ENCODE assay signal across 28 cellular contexts in the genomic region with DNA sequence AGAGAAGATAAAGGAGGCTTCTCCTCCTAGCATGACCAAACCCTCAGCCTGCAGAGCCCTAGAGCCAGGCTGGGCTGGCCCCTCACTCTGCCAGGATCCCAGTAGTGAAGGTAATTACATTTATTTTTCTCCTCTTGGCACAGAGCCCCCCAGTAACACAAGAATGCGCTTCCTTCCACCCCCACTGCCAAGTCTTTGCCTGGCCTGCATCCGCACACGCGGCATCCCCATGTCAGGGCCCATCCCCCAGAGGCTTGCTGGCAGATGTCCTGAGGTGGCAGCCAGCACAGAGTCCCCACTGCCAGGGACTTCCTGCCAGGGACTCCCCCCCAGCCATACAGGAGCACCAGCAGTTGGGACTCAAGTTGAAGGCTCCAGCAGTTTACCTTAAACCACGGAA. TPM values are rescaled to one million over a fixed set of nuclear protein-coding genes. Genes with fewer than 3 reads are reported as not detected.
A peak's percentile ranks its signal among the peaks of the same experiment; 100 is the strongest.
DNase-seq lines count a peak whose midpoint lies in the region; ATAC-seq, FAIRE-seq and TF ChIP-seq lines count a peak whose summit lies in the region.
"Had no signal": no experiment of that assay in that cellular context is flagged by ENCODE, and none has a peak within 500 bp of the region (broad histone marks: within the 10 kb centered on the region; RNA-seq: fewer than 3 reads in every experiment).

No MANE protein-coding gene starts in this region.

- no peak for ATAC-seq in HG03196 (IDR thresholded peaks at IDR 0.05; ENCODE audit: unreplicated experiment)
- no peak for ATAC-seq in activated CD4-positive, CD25-positive, alpha-beta regulatory T cell treated with anti-CD3 and anti-CD28 coated beads, Interleukin-2, amount 50 U/mL, for 24 hours
- ATAC-seq: activated CD8-positive, alpha-beta T cell treated with anti-CD3 and anti-CD28 coated beads for 36 hours; foreskin keratinocyte; K562; Right ventricle myocardium inferior had no signal

- DNase-seq in DMS 273 (lab: John Stamatoyannopoulos, UW; ENCODE audit: unreplicated experiment) = peak; percentile 46
- no peak for DNase-seq in DMS 273 treated with DMSO at 0.1 percent for 48 hours (lab: John Stamatoyannopoulos, UW)
- peak; percentile 50 for DNase-seq in NCI-H69 (lab: John Stamatoyannopoulos, UW)
- peak; percentile 7 to 18 for DNase-seq in dermis microvascular lymphatic vessel endothelial cell (ENCODE audit: low read depth in 2 of 2)
- no peak for DNase-seq in HUDEP-2 (lab: John Stamatoyannopoulos, UW; ENCODE audit: unreplicated experiment in 76 of 76)
- no peak for DNase-seq in kidney
- DNase-seq: activated CD8-positive, alpha-beta memory T cell treated with anti-CD3 and anti-CD28 coated beads, Interleukin-2, amount 50 U/mL, for 48 hours; activated CD8-positive, alpha-beta T cell treated with anti-CD3 and anti-CD28 coated beads for 36 hours; activated naive CD4-positive, alpha-beta T cell treated with Interleukin-2 at 50 U/mL for 16 hours; central memory CD4-positive, alpha-beta T cell; esophagus squamous epithelium; foreskin keratinocyte; lower lobe of right lung; natural killer cell; NCI-H1048; NCI-H510A; occipital lobe; PC-9 had no signal

- H3K36me3 ChIP-seq in kidney (ENCODE audit: control insufficient read depth in 1 of 2, insufficient read depth in 2 of 2, low read length in 2 of 2) = no peaks in the 10 kb centered on the region
- H3K36me3 ChIP-seq: esophagus squamous epithelium, lower lobe of right lung had no signal

- no peaks in the 10 kb centered on the region for H3K4me1 ChIP-seq in kidney (ENCODE audit: control insufficient read depth in 1 of 2, insufficient read depth in 1 of 2, low read depth in 1 of 2, low read length in 2 of 2)
- H3K4me1 ChIP-seq: esophagus squamous epithelium, foreskin keratinocyte, lower lobe of right lung had no signal

- H3K4me3 ChIP-seq in kidney (ENCODE audit: low read length in 2 of 2) = no peak overlapping the region
- H3K4me3 ChIP-seq: dorsolateral prefrontal cortex, esophagus squamous epithelium, K562, lower lobe of right lung, PC-9 had no signal

- no peak for FAIRE-seq in kidney (lab: Jason Lieb, UNC)
- FAIRE-seq: HTR-8/SVneo, K562 had no signal

- intact Hi-C loops in kidney (cut with DNase I) = no loop called here

- no peak overlapping the region for H3K9ac ChIP-seq in kidney (ENCODE audit: low read length in 2 of 2)

- no peaks in the 10 kb centered on the region for H3K9me3 ChIP-seq in kidney (ENCODE audit: control insufficient read depth in 1 of 2, low read length in 2 of 2)
- H3K9me3 ChIP-seq: esophagus squamous epithelium, lower lobe of right lung had no signal

- H3K27ac ChIP-seq in kidney (ENCODE audit: low read depth in 2 of 2, low read length in 2 of 2) = no peak overlapping the region
- H3K27ac ChIP-seq: 22Rv1, dorsolateral prefrontal cortex, esophagus squamous epithelium, foreskin keratinocyte, lower lobe of right lung, PC-9 had no signal

- TF ChIP-seq CTCF in kidney (IDR thresholded peaks at IDR 0.05; ENCODE audit: borderline replicate concordance, extremely low read depth, insufficient read depth) = no peak

RNA-seq across cellular contexts. Expression of a gene that starts 41.1 kb away (rescaled TPM):
- not detected in 2 replicates for total RNA-seq in dermis microvascular lymphatic vessel endothelial cell
- total RNA-seq in kidney = 41.8 TPM
- 10.4 TPM for polyA plus RNA-seq in kidney (ENCODE audit: insufficient read depth, low read depth, low replicate concordance)
- total RNA-seq: activated CD8-positive, alpha-beta T cell treated with anti-CD3 and anti-CD28 coated beads for 36 hours; activated T-helper 1 cell treated with anti-CD3 and anti-CD28 coated beads, Interleukin-12 subunit alpha, Interleukin-12 subunit beta, Interleukin-2, Interleukin-4 antibody, amounts not matched to agents 30 ng/mL and 10 ng/mL and 1 ng/mL, durations not matched to agents 14 hours and 24 hours and 36 hours; esophagus squamous epithelium; foreskin keratinocyte; K562; lower lobe of right lung; mononuclear cell; natural killer cell; PC-9; Right ventricle myocardium inferior; subcutaneous adipose tissue had no signal
- polyA plus RNA-seq: foreskin keratinocyte had no signal

Comparison
In these comparisons a context has a peak if more than half of its experiments do, and no peak if none do; other contexts are left out.
1. DNase-seq: peak in DMS 273 (single experiment), NCI-H69 (single experiment) and dermis microvascular lymphatic vessel endothelial cell (2 of 2); none in DMS 273 treated with DMSO at 0.1 percent for 48 hours (single experiment), HUDEP-2 (0 of 76) and kidney (single experiment).
2. RNA of a gene that starts 41.1 kb away (total RNA-seq): 41.8 TPM in kidney (single experiment); not detected in dermis microvascular lymphatic vessel endothelial cell; every median in the first group is over 10 times any median in the second.